1 cellular context compared by ENCODE assay signal in the genomic region with DNA sequence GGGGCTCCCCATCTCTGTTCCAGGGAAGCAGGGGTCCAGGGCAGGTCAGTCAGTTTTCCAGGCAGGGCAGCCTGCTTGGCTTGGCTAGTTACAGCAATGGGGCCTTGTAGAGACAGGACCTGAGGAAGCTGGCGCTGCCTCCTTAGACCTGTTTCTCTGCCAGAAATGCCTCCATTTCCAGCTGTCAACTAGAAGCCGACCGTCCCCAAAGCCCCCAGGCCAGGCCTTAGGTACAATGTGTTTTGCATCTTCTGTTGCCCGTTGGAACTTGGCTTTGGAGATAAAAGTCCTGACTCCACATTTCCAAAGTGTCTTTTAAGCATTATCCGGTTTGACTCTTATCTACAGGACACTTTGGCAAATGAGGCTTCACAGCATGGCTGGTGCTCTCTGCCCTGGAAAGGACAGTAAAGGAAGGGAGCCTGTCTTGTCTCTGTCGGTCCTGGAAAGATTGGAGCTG.
TF ChIP-seq lines count a peak whose summit lies in the region.

No MANE protein-coding gene starts in this region.

TF ChIP-seq in endothelial cell of umbilical vein, 7 proteins besides CTCF, POLR2A, EP300 and RAD21 (continued from another document):
- TF ChIP-seq POLR2AphosphoS5 (IDR thresholded peaks at IDR 0.05; ENCODE audit: insufficient read depth, low read depth, low read length) (no peak), FOS (IDR thresholded peaks at IDR 0.05; ENCODE audit: borderline replicate concordance, insufficient read depth, low read length) (no peak), MYC (IDR thresholded peaks at IDR 0.05; ENCODE audit: low read depth, low read length) (no peak), GATA2 (IDR thresholded peaks at IDR 0.05; ENCODE audit: insufficient read depth, insufficient read length, low read depth, low read length) (no peak), JUN (IDR thresholded peaks at IDR 0.05; ENCODE audit: borderline replicate concordance, insufficient read depth, insufficient read length, low read depth) (no peak)
- TF ChIP-seq, protein P1, sequence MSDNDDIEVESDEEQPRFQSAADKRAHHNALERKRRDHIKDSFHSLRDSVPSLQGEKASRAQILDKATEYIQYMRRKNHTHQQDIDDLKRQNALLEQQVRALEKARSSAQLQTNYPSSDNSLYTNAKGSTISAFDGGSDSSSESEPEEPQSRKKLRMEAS (IDR thresholded peaks at IDR 0.05; ENCODE audit: insufficient read depth, insufficient read length), result no peak
TF ChIP-seq in endothelial cell of umbilical vein: peak in this region for 0.
